17 cellular contexts compared by ENCODE assay signal in genomic region chr6:90343581-90343980, GRCh38. TPM values are rescaled to one million over a fixed set of nuclear protein-coding genes. Genes with fewer than 3 reads are reported as not detected.
A peak's percentile ranks its signal among the peaks of the same experiment; 100 is the strongest.
DNase-seq lines count a peak whose midpoint lies in the region; ATAC-seq and TF ChIP-seq lines count a peak whose summit lies in the region.
"Had no signal": no experiment of that assay in that cellular context is flagged by ENCODE, and none has a peak within 500 bp of the region (broad histone marks: within the 10 kb centered on the region; RNA-seq: fewer than 3 reads in every experiment).

No MANE protein-coding gene starts in this region.

- CTCF ChIA-PET in activated CD8-positive, alpha-beta memory T cell treated with anti-CD3 and anti-CD28 coated beads, Interleukin-2, amount 10 ng/mL, durations not matched to agents 7 days and 5 days (lab: Charles Lee) = interaction anchor here (0.9 kb wide), 2 partner anchors 39 to 50 kb away, joined by 3 read pairs; no protein-coding TSS in a partner anchor

- H3K36me3 ChIP-seq in cardiac muscle cell (no peaks in the 10 kb centered on the region), right atrium auricular region (no peaks in the 10 kb centered on the region), tibial artery (no peaks in the 10 kb centered on the region)
- H3K36me3 ChIP-seq: gastrocnemius medialis, vagina had no signal

- peaks cover 13% of the 10 kb centered on the region for H3K27me3 Mint-ChIP-seq in activated CD8-positive, alpha-beta memory T cell treated with anti-CD3 and anti-CD28 coated beads, Interleukin-2, amount 10 ng/mL, durations not matched to agents 7 days and 5 days
- H3K27me3 Mint-ChIP-seq in activated naive CD8-positive, alpha-beta T cell treated with anti-CD3 and anti-CD28 coated beads, Interleukin-2, amount 50 U/mL, for 24 hours = peaks cover 2% of the 10 kb centered on the region

- H3K36me3 Mint-ChIP-seq in activated CD8-positive, alpha-beta memory T cell treated with anti-CD3 and anti-CD28 coated beads, Interleukin-2, amount 10 ng/mL, durations not matched to agents 7 days and 5 days = no peaks in the 10 kb centered on the region
- no peaks in the 10 kb centered on the region for H3K36me3 Mint-ChIP-seq in activated naive CD8-positive, alpha-beta T cell treated with anti-CD3 and anti-CD28 coated beads, Interleukin-2, amount 50 U/mL, for 24 hours (ENCODE audit: low read depth)

- intact Hi-C loops in tibial artery (cut with DNase I; ENCODE audit: low total_unique reads) = no loop called here

- peaks cover 12% of the 10 kb centered on the region for H3K4me1 ChIP-seq in cardiac muscle cell (ENCODE audit: low read depth)
- no peaks in the 10 kb centered on the region for H3K4me1 ChIP-seq in right atrium auricular region
- no peaks in the 10 kb centered on the region for H3K4me1 ChIP-seq in tibial artery
- H3K4me1 ChIP-seq: gastrocnemius medialis, vagina had no signal

- H3K27ac Mint-ChIP-seq in activated CD8-positive, alpha-beta memory T cell treated with anti-CD3 and anti-CD28 coated beads, Interleukin-2, amount 10 ng/mL, durations not matched to agents 7 days and 5 days = no peak overlapping the region
- no peak overlapping the region for H3K27ac Mint-ChIP-seq in activated naive CD8-positive, alpha-beta T cell treated with anti-CD3 and anti-CD28 coated beads, Interleukin-2, amount 50 U/mL, for 24 hours

- no peak for ATAC-seq in activated CD8-positive, alpha-beta memory T cell treated with anti-CD3 and anti-CD28 coated beads, Interleukin-2, amount 10 ng/mL, durations not matched to agents 7 days and 5 days
- no peak for ATAC-seq in activated naive CD8-positive, alpha-beta T cell treated with anti-CD3 and anti-CD28 coated beads, Interleukin-2, amount 50 U/mL, for 24 hours
- ATAC-seq: activated T-cell treated with anti-CD3 and anti-CD28 coated beads, Interleukin-2, amount 50 U/mL, for 4 hours; gastrocnemius medialis; stimulated activated naive CD8-positive, alpha-beta T cell treated with anti-CD3 and anti-CD28 coated beads, Interleukin-15, Interleukin-2, amounts not matched to agents 100 U/mL and 50 U/mL, for 24 hours had no signal

- H3K4me1 Mint-ChIP-seq in activated CD8-positive, alpha-beta memory T cell treated with anti-CD3 and anti-CD28 coated beads, Interleukin-2, amount 10 ng/mL, durations not matched to agents 7 days and 5 days = peaks cover 3% of the 10 kb centered on the region
- H3K4me1 Mint-ChIP-seq in activated naive CD8-positive, alpha-beta T cell treated with anti-CD3 and anti-CD28 coated beads, Interleukin-2, amount 50 U/mL, for 24 hours = peaks cover 18% of the 10 kb centered on the region

- no peak overlapping the region for H3K27ac ChIP-seq in cardiac muscle cell
- H3K27ac ChIP-seq in right atrium auricular region = no peak overlapping the region
- no peak overlapping the region for H3K27ac ChIP-seq in tibial artery
- H3K27ac ChIP-seq: gastrocnemius medialis, vagina had no signal

- DNase-seq in cardiac muscle cell (ENCODE audit: low read depth in 1 of 2, low spot score in 1 of 2) = peak in 1 of 2 donors; percentile 49
- DNase-seq in right atrium auricular region (ENCODE audit: low spot score) = no peak
- DNase-seq in RPMI7951 (ENCODE audit: low read depth) = peak; percentile 57
- peak; percentile 35 for DNase-seq in epithelial cell of esophagus (ENCODE audit: low read depth)
- peak; percentile 36 for DNase-seq in stromal cell of bone marrow (ENCODE audit: low read depth)
- DNase-seq in tibial artery = no peak
- DNase-seq in activated CD8-positive, alpha-beta memory T cell treated with anti-CD3 and anti-CD28 coated beads, Interleukin-2, amount 10 ng/mL, durations not matched to agents 7 days and 5 days = no peak
- no peak for DNase-seq in activated naive CD8-positive, alpha-beta T cell treated with anti-CD3 and anti-CD28 coated beads, Interleukin-2, amount 50 U/mL, for 24 hours
- DNase-seq: activated CD4-positive, alpha-beta T cell treated with anti-CD3 and anti-CD28 coated beads for 48 hours; activated T-cell treated with anti-CD3 and anti-CD28 coated beads, Interleukin-2, amount 50 U/mL, for 4 hours; gastrocnemius medialis; NCI-H1930; NCI-H524; RPMI8226; small intestine; stimulated activated naive CD8-positive, alpha-beta T cell treated with anti-CD3 and anti-CD28 coated beads, Interleukin-15, Interleukin-2, amounts not matched to agents 100 U/mL and 50 U/mL, for 24 hours had no signal

- H3K27me3 ChIP-seq in cardiac muscle cell (no peaks in the 10 kb centered on the region), right atrium auricular region (no peaks in the 10 kb centered on the region), tibial artery (no peaks in the 10 kb centered on the region)
- H3K27me3 ChIP-seq: gastrocnemius medialis, vagina had no signal

- no peaks in the 10 kb centered on the region for H3K9me3 Mint-ChIP-seq in activated CD8-positive, alpha-beta memory T cell treated with anti-CD3 and anti-CD28 coated beads, Interleukin-2, amount 10 ng/mL, durations not matched to agents 7 days and 5 days (ENCODE audit: low read depth)
- peaks cover 13% of the 10 kb centered on the region for H3K9me3 Mint-ChIP-seq in activated naive CD8-positive, alpha-beta T cell treated with anti-CD3 and anti-CD28 coated beads, Interleukin-2, amount 50 U/mL, for 24 hours

- H3K9me3 ChIP-seq in cardiac muscle cell (ENCODE audit: low read depth) = no peaks in the 10 kb centered on the region
- H3K9me3 ChIP-seq in right atrium auricular region = no peaks in the 10 kb centered on the region
- H3K9me3 ChIP-seq in tibial artery = no peaks in the 10 kb centered on the region
- H3K9me3 ChIP-seq: gastrocnemius medialis, vagina had no signal

- TF ChIP-seq CTCF in cardiac muscle cell (IDR thresholded peaks at IDR 0.05; ENCODE audit: low read depth, low read length) (peak; percentile 10), right atrium auricular region (IDR thresholded peaks at IDR 0.05) (no peak), epithelial cell of esophagus (IDR thresholded peaks at IDR 0.05; ENCODE audit: insufficient read depth, low read depth, low read length, missing control alignments) (no peak), tibial artery (IDR thresholded peaks at IDR 0.05) (no peak)

- H3K4me3 Mint-ChIP-seq in activated CD8-positive, alpha-beta memory T cell treated with anti-CD3 and anti-CD28 coated beads, Interleukin-2, amount 10 ng/mL, durations not matched to agents 7 days and 5 days = no peak overlapping the region
- H3K4me3 Mint-ChIP-seq in activated naive CD8-positive, alpha-beta T cell treated with anti-CD3 and anti-CD28 coated beads, Interleukin-2, amount 50 U/mL, for 24 hours = no peak overlapping the region
- H3K4me3 Mint-ChIP-seq: activated T-cell treated with anti-CD3 and anti-CD28 coated beads, Interleukin-2, amount 50 U/mL, for 4 hours had no signal

- no peak overlapping the region for H3K4me3 ChIP-seq in cardiac muscle cell
- no peak overlapping the region for H3K4me3 ChIP-seq in right atrium auricular region
- no peak overlapping the region for H3K4me3 ChIP-seq in epithelial cell of esophagus (ENCODE audit: low read length)
- no peak overlapping the region for H3K4me3 ChIP-seq in tibial artery
- H3K4me3 ChIP-seq: gastrocnemius medialis, vagina had no signal

RNA-seq across cellular contexts. Expression of gene BACH2, which starts 46.9 kb away (rescaled TPM):
- total RNA-seq in cardiac muscle cell (3.2 and 5.6 TPM in 2 replicates), right atrium auricular region (1 to 10 TPM in 1 of 2 donors, under 1 TPM in 1; 0.82 to 2.2 TPM)
- 4.6 and 5.4 TPM in 2 replicates for polyA plus RNA-seq in cardiac muscle cell
- 1.4 and 2.0 TPM in 2 replicates for total RNA-seq in RPMI7951 (2014; rRNA removed; shearing (Covaris generic))
- 10 to 100 TPM; 21.5 to 22.6 TPM for total RNA-seq in activated CD8-positive, alpha-beta memory T cell treated with anti-CD3 and anti-CD28 coated beads, Interleukin-2, amount 10 ng/mL, durations not matched to agents 7 days and 5 days

Comparison
In these comparisons a context has a peak if more than half of its experiments do, and no peak if none do; other contexts are left out.
1. DNase-seq: peak in RPMI7951 (single experiment), epithelial cell of esophagus (single experiment) and stromal cell of bone marrow (single experiment); none in right atrium auricular region (single experiment), tibial artery (0 of 2), activated CD8-positive, alpha-beta memory T cell treated with anti-CD3 and anti-CD28 coated beads, Interleukin-2, amount 10 ng/mL, durations not matched to agents 7 days and 5 days (single experiment) and activated naive CD8-positive, alpha-beta T cell treated with anti-CD3 and anti-CD28 coated beads, Interleukin-2, amount 50 U/mL, for 24 hours (single experiment).